Comparison of ENCODE assay signal across 18 cellular contexts in the genomic region with DNA sequence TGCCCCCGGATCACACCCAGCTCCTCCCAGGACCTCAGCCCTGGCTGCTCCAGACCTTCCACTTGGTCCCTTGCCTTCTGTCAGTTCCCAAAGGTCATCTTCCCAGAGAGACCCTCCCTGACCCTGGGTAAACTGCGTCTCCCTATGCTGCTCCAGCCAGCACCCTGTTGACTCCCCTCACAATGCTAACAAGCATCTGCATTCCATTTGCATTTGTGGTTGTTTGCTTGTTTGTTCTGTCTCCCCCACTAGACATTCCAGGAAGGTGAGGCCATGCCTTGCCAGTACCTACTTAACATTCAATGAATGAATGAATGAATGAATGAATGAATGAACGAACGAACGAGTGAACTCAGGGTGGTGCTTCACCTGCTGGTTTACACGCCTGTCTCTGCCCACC.
DNase-seq lines count a peak whose midpoint lies in the region; ATAC-seq and TF ChIP-seq lines count a peak whose summit lies in the region.
"Had no signal": no experiment of that assay in that cellular context is flagged by ENCODE, and none has a peak within 500 bp of the region (broad histone marks: within the 10 kb centered on the region; RNA-seq: fewer than 3 reads in every experiment).

No MANE protein-coding gene starts in this region.

- H3K36me3 Mint-ChIP-seq in GM23338 (ENCODE audit: low read depth): no peaks in the 10 kb centered on the region
- no peaks in the 10 kb centered on the region for H3K36me3 Mint-ChIP-seq in type B pancreatic cell
- H3K36me3 Mint-ChIP-seq in activated T-cell treated with anti-CD3 and anti-CD28 coated beads, Interleukin-2, amount 50 U/mL, for 24 hours (ENCODE audit: low read depth): no peaks in the 10 kb centered on the region
- H3K36me3 Mint-ChIP-seq: CD4-positive, CD25-positive, alpha-beta regulatory T cell had no signal

- no peak overlapping the region for H3K4me3 ChIP-seq in GM23338
- H3K4me3 ChIP-seq in RWPE2 (ENCODE audit: severe bottlenecking): no peak overlapping the region
- H3K4me3 ChIP-seq in epithelial cell of esophagus (ENCODE audit: low read length): no peak overlapping the region
- H3K4me3 ChIP-seq in osteoblast (ENCODE audit: insufficient read depth, low read length): no peak overlapping the region
- H3K4me3 ChIP-seq: GM12878, Peyer's patch had no signal

- no peak overlapping the region for H3K4me3 Mint-ChIP-seq in GM23338
- H3K4me3 Mint-ChIP-seq in type B pancreatic cell: no peak overlapping the region
- no peak overlapping the region for H3K4me3 Mint-ChIP-seq in activated T-cell treated with anti-CD3 and anti-CD28 coated beads, Interleukin-2, amount 50 U/mL, for 24 hours

- H3K9me3 Mint-ChIP-seq in GM23338 (no peaks in the 10 kb centered on the region), type B pancreatic cell (no peaks in the 10 kb centered on the region)
- no peaks in the 10 kb centered on the region for H3K9me3 Mint-ChIP-seq in activated T-cell treated with anti-CD3 and anti-CD28 coated beads, Interleukin-2, amount 50 U/mL, for 24 hours
- H3K9me3 Mint-ChIP-seq: CD4-positive, CD25-positive, alpha-beta regulatory T cell had no signal

- no peaks in the 10 kb centered on the region for H3K36me3 ChIP-seq in GM23338 (ENCODE audit: insufficient read depth)
- H3K36me3 ChIP-seq in RWPE2 (ENCODE audit: low read depth): no peaks in the 10 kb centered on the region
- H3K36me3 ChIP-seq in osteoblast (ENCODE audit: insufficient read depth, low read length): no peaks in the 10 kb centered on the region
- H3K36me3 ChIP-seq: BE2C, Peyer's patch had no signal

- H3K4me1 ChIP-seq in GM23338 (ENCODE audit: insufficient read depth): peaks cover 39% of the 10 kb centered on the region
- peaks cover 44% of the 10 kb centered on the region for H3K4me1 ChIP-seq in RWPE2 (ENCODE audit: insufficient read depth, poor library complexity, severe bottlenecking)
- H3K4me1 ChIP-seq in osteoblast (ENCODE audit: insufficient read depth, low read length): no peaks in the 10 kb centered on the region
- H3K4me1 ChIP-seq: BE2C, Peyer's patch had no signal

- DNase-seq in GM23338 (ENCODE audit: low spot score) (peak; percentile 44), RWPE2 (ENCODE audit: low spot score) (no peak), epithelial cell of esophagus (ENCODE audit: low read depth) (peak; percentile 12), osteoblast (ENCODE audit: insufficient read length, low spot score, missing footprints) (peak; percentile 8), type B pancreatic cell (ENCODE audit: extremely low spot score, unreplicated experiment) (no peak)
- no peak for DNase-seq in activated CD4-positive, alpha-beta T cell treated with anti-CD3 and anti-CD28 coated beads for 4 hours
- DNase-seq in activated T-cell treated with anti-CD3 and anti-CD28 coated beads, Interleukin-2, amount 50 U/mL, for 24 hours: no peak
- DNase-seq: BE2C; CD4-positive, CD25-positive, alpha-beta regulatory T cell; DMS153; GF-D8; Karpas-422; NCI-H1417 treated with DMSO at 0.1 percent for 48 hours; NCI-H2029; NCI-H345; Peyer's patch had no signal

- no peaks in the 10 kb centered on the region for H3K79me2 ChIP-seq in GM23338 (replicated peaks; ENCODE audit: insufficient read depth)
- H3K79me2 ChIP-seq in osteoblast (ENCODE audit: insufficient read depth, low read length): no peaks in the 10 kb centered on the region

- ATAC-seq in GM23338 (peak; percentile 49), RWPE2 (ENCODE audit: low read depth) (peak; percentile 28; the same call in 1 of the 3 replicates)
- ATAC-seq: GM12878, Right ventricle myocardium inferior had no signal

- no peak overlapping the region; the same call in 1 of the 2 replicates for H3K4me2 ChIP-seq in GM23338
- H3K4me2 ChIP-seq in osteoblast (ENCODE audit: insufficient read depth, low read length): no peak overlapping the region

- H2AFZ ChIP-seq in GM23338 (no peak overlapping the region), osteoblast (ENCODE audit: low read length) (no peak overlapping the region)

- H3K27ac ChIP-seq in GM23338 (ENCODE audit: low read depth) (no peak overlapping the region), RWPE2 (ENCODE audit: poor library complexity, severe bottlenecking) (no peak overlapping the region), osteoblast (ENCODE audit: low read depth, low read length) (no peak overlapping the region)
- H3K27ac ChIP-seq: Peyer's patch had no signal

- no peaks in the 10 kb centered on the region for H3K9me2 ChIP-seq in GM23338 (ENCODE audit: insufficient read depth)

- H3K4me1 Mint-ChIP-seq in GM23338: peaks cover 40% of the 10 kb centered on the region
- no peaks in the 10 kb centered on the region for H3K4me1 Mint-ChIP-seq in type B pancreatic cell (ENCODE audit: unreplicated experiment)
- no peaks in the 10 kb centered on the region for H3K4me1 Mint-ChIP-seq in activated T-cell treated with anti-CD3 and anti-CD28 coated beads, Interleukin-2, amount 50 U/mL, for 24 hours (ENCODE audit: low read depth)
- H3K4me1 Mint-ChIP-seq: CD4-positive, CD25-positive, alpha-beta regulatory T cell had no signal

- H4K20me1 ChIP-seq in GM23338 (replicated peaks; ENCODE audit: insufficient read depth) (no peaks in the 10 kb centered on the region), osteoblast (ENCODE audit: insufficient read depth, low read length) (no peaks in the 10 kb centered on the region)

- TF ChIP-seq CTCF in GM23338 (conservative IDR thresholded peaks at IDR 0.05; ENCODE audit: low read depth in 2 of 2) (no peak), RWPE2 (IDR thresholded peaks at IDR 0.05; ENCODE audit: poor library complexity, severe bottlenecking) (no peak), epithelial cell of esophagus (IDR thresholded peaks at IDR 0.05; ENCODE audit: insufficient read depth, low read depth, low read length, missing control alignments) (no peak), osteoblast (IDR thresholded peaks at IDR 0.05; ENCODE audit: extremely low read depth, low read depth, low read length) (no peak), type B pancreatic cell (conservative IDR thresholded peaks at IDR 0.05) (no peak)

- no peaks in the 10 kb centered on the region for H3K27me3 ChIP-seq in GM23338 (ENCODE audit: insufficient read depth)
- H3K27me3 ChIP-seq in RWPE2 (ENCODE audit: insufficient read depth, poor library complexity, severe bottlenecking): no peaks in the 10 kb centered on the region
- peaks cover 26% of the 10 kb centered on the region for H3K27me3 ChIP-seq in osteoblast (ENCODE audit: insufficient read depth, low read length)
- H3K27me3 ChIP-seq: BE2C, Peyer's patch had no signal

- no peak overlapping the region for H3K27ac Mint-ChIP-seq in GM23338
- no peak overlapping the region for H3K27ac Mint-ChIP-seq in type B pancreatic cell
- no peak overlapping the region for H3K27ac Mint-ChIP-seq in activated T-cell treated with anti-CD3 and anti-CD28 coated beads, Interleukin-2, amount 50 U/mL, for 24 hours
- H3K27ac Mint-ChIP-seq: CD4-positive, CD25-positive, alpha-beta regulatory T cell had no signal

- H3K9me3 ChIP-seq in RWPE2 (ENCODE audit: severe bottlenecking) (no peaks in the 10 kb centered on the region), osteoblast (ENCODE audit: low read depth, low read length) (no peaks in the 10 kb centered on the region)
- H3K9me3 ChIP-seq: BE2C, Peyer's patch had no signal

- H3F3A ChIP-seq in GM23338 (replicated peaks; ENCODE audit: low read depth): peaks cover 4% of the 10 kb centered on the region; the same call in 1 of the 2 replicates

- H3K27me3 Mint-ChIP-seq in GM23338 (ENCODE audit: insufficient read depth, low read depth, poor library complexity) (peaks cover 11% of the 10 kb centered on the region), type B pancreatic cell (peaks cover 65% of the 10 kb centered on the region)
- H3K27me3 Mint-ChIP-seq in activated T-cell treated with anti-CD3 and anti-CD28 coated beads, Interleukin-2, amount 50 U/mL, for 24 hours: peaks cover 47% of the 10 kb centered on the region

TF ChIP-seq in GM23338, 12 proteins besides CTCF, POLR2A, EP300 and RAD21 (continues in another document):
- TF ChIP-seq, protein P1, sequence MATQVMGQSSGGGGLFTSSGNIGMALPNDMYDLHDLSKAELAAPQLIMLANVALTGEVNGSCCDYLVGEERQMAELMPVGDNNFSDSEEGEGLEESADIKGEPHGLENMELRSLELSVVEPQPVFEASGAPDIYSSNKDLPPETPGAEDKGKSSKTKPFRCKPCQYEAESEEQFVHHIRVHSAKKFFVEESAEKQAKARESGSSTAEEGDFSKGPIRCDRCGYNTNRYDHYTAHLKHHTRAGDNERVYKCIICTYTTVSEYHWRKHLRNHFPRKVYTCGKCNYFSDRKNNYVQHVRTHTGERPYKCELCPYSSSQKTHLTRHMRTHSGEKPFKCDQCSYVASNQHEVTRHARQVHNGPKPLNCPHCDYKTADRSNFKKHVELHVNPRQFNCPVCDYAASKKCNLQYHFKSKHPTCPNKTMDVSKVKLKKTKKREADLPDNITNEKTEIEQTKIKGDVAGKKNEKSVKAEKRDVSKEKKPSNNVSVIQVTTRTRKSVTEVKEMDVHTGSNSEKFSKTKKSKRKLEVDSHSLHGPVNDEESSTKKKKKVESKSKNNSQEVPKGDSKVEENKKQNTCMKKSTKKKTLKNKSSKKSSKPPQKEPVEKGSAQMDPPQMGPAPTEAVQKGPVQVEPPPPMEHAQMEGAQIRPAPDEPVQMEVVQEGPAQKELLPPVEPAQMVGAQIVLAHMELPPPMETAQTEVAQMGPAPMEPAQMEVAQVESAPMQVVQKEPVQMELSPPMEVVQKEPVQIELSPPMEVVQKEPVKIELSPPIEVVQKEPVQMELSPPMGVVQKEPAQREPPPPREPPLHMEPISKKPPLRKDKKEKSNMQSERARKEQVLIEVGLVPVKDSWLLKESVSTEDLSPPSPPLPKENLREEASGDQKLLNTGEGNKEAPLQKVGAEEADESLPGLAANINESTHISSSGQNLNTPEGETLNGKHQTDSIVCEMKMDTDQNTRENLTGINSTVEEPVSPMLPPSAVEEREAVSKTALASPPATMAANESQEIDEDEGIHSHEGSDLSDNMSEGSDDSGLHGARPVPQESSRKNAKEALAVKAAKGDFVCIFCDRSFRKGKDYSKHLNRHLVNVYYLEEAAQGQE (IDR thresholded peaks at IDR 0.05; ENCODE audit: unreplicated experiment): no peak
- TF ChIP-seq NANOG (IDR thresholded peaks at IDR 0.05; ENCODE audit: borderline replicate concordance) (no peak), EZH2 (IDR thresholded peaks at IDR 0.05; ENCODE audit: low read depth, unreplicated experiment) (no peak), POLR2AphosphoS5 (IDR thresholded peaks at IDR 0.05; ENCODE audit: low read depth) (no peak), ZNF114 (CRISPR knock-in tag; IDR thresholded peaks at IDR 0.05) (no peak)

Comparison
In these comparisons a context has a peak if more than half of its experiments do, and no peak if none do; other contexts are left out.
1. DNase-seq: peak in GM23338 (single experiment), epithelial cell of esophagus (single experiment) and osteoblast (single experiment); none in RWPE2 (single experiment), activated CD4-positive, alpha-beta T cell treated with anti-CD3 and anti-CD28 coated beads for 4 hours (0 of 2), type B pancreatic cell (single experiment) and activated T-cell treated with anti-CD3 and anti-CD28 coated beads, Interleukin-2, amount 50 U/mL, for 24 hours (single experiment).